Comparison of ENCODE assay signal across 1 cellular context in genomic region chr4:76697129-76697803, GRCh38.
TF ChIP-seq lines count a peak whose summit lies in the region.

No MANE protein-coding gene starts in this region.

TF ChIP-seq in SK-N-SH treated with all-trans-retinoic acid at 6 μM for 48 hours, 23 proteins besides CTCF, POLR2A, EP300 and RAD21 (continued from another document):
- TF ChIP-seq ESRRG (CRISPR knock-in tag; IDR thresholded peaks at IDR 0.05) (no peak), ZC3H10 (CRISPR knock-in tag; IDR thresholded peaks at IDR 0.05) (no peak), ZFP3 (CRISPR knock-in tag; IDR thresholded peaks at IDR 0.05) (no peak), ZNF8 (CRISPR knock-in tag; IDR thresholded peaks at IDR 0.05) (no peak), BACH2 (CRISPR knock-in tag; IDR thresholded peaks at IDR 0.05; ENCODE audit: borderline replicate concordance) (no peak), PPARA (CRISPR knock-in tag; IDR thresholded peaks at IDR 0.05; ENCODE audit: borderline replicate concordance) (no peak), ZNF565 (CRISPR knock-in tag; conservative IDR thresholded peaks at IDR 0.05; ENCODE audit: low read depth) (no peak)
- TF ChIP-seq, protein P1, sequence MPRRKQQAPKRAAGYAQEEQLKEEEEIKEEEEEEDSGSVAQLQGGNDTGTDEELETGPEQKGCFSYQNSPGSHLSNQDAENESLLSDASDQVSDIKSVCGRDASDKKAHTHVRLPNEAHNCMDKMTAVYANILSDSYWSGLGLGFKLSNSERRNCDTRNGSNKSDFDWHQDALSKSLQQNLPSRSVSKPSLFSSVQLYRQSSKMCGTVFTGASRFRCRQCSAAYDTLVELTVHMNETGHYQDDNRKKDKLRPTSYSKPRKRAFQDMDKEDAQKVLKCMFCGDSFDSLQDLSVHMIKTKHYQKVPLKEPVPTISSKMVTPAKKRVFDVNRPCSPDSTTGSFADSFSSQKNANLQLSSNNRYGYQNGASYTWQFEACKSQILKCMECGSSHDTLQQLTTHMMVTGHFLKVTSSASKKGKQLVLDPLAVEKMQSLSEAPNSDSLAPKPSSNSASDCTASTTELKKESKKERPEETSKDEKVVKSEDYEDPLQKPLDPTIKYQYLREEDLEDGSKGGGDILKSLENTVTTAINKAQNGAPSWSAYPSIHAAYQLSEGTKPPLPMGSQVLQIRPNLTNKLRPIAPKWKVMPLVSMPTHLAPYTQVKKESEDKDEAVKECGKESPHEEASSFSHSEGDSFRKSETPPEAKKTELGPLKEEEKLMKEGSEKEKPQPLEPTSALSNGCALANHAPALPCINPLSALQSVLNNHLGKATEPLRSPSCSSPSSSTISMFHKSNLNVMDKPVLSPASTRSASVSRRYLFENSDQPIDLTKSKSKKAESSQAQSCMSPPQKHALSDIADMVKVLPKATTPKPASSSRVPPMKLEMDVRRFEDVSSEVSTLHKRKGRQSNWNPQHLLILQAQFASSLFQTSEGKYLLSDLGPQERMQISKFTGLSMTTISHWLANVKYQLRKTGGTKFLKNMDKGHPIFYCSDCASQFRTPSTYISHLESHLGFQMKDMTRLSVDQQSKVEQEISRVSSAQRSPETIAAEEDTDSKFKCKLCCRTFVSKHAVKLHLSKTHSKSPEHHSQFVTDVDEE (CRISPR knock-in tag; IDR thresholded peaks at IDR 0.05), result no peak
